Comparison of ENCODE assay signal across 25 cellular contexts in the genomic region with DNA sequence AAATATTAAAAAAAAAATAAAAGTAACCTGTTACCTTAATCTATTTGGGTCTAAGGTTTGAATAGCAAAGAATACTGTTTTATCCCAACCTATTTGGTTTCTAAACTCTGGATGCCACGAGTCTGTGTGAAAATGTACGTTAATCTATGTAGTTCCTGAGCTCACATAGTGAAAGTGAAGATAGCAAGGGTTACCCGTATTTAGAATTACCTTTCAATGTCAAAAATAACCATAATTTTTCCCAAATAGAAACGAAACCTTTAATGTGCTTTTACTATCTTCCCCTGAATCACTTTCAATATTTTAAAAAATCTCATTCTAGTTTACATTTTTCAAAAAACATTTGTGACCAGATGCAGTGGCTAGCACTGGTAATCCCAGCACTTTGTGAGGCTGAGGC. TPM values are rescaled to one million over a fixed set of nuclear protein-coding genes. Genes with fewer than 3 reads are reported as not detected.
"Had no signal": no experiment of that assay in that cellular context is flagged by ENCODE, and none has a peak within 500 bp of the region (broad histone marks: within the 10 kb centered on the region; RNA-seq: fewer than 3 reads in every experiment).

No MANE protein-coding gene starts in this region.

- H3K27me3 ChIP-seq: esophagus muscularis mucosa, gastrocnemius medialis, sigmoid colon, stomach had no signal

- H3K4me3 Mint-ChIP-seq: effector memory CD8-positive, alpha-beta T cell; memory B cell; mesothelial cell of epicardium; natural killer cell; neural crest cell had no signal

- H3K4me1 ChIP-seq: esophagus muscularis mucosa, gastrocnemius medialis, left ventricle myocardium inferior, lower lobe of right lung, sigmoid colon, stomach had no signal

- H3K27ac ChIP-seq: epithelial cell of prostate, esophagus muscularis mucosa, gastrocnemius medialis, left ventricle myocardium inferior, lower lobe of right lung, sigmoid colon, skin epidermis, stomach, thoracic aorta had no signal

- ATAC-seq: effector memory CD8-positive, alpha-beta T cell; gastrocnemius medialis; left cardiac atrium; lower lobe of right lung; natural killer cell had no signal

- FAIRE-seq: kidney had no signal

- DNase-seq: effector memory CD8-positive, alpha-beta T cell; gastrocnemius medialis; kidney; left cardiac atrium; left ventricle myocardium inferior; lower lobe of right lung; natural killer cell; posterior cingulate gyrus; sigmoid colon; stimulated activated CD4-positive, alpha-beta T cell treated with anti-CD3 and anti-CD28 coated beads, Interleukin-2, amount 100 ng/mL, for 24 hours; stimulated activated CD4-positive, alpha-beta T cell treated with anti-CD3 and anti-CD28 coated beads, Interleukin-4, amount 100 ng/mL, for 4 hours; stimulated activated naive CD4-positive, alpha-beta T cell; stomach; substantia nigra; trophoblast cell had no signal

- H3K4me1 Mint-ChIP-seq: mesothelial cell of epicardium, neural crest cell had no signal

- H3K9me3 Mint-ChIP-seq: effector memory CD8-positive, alpha-beta T cell; memory B cell; natural killer cell had no signal

- H3K9me3 ChIP-seq: esophagus muscularis mucosa, gastrocnemius medialis, left ventricle myocardium inferior, lower lobe of right lung, sigmoid colon, stomach, thoracic aorta had no signal

- H3K36me3 ChIP-seq: esophagus muscularis mucosa, gastrocnemius medialis, lower lobe of right lung, sigmoid colon, thoracic aorta had no signal

- H3K27me3 Mint-ChIP-seq: memory B cell had no signal

- H3K36me3 Mint-ChIP-seq: memory B cell, natural killer cell had no signal

- H3K4me3 ChIP-seq: esophagus muscularis mucosa, gastrocnemius medialis, left ventricle myocardium inferior, lower lobe of right lung, sigmoid colon, skin epidermis, stomach, thoracic aorta had no signal

- H3K27ac Mint-ChIP-seq: mesothelial cell of epicardium, natural killer cell had no signal

RNA-seq across cellular contexts. Expression of a gene that starts 5.8 kb away (rescaled TPM):
- total RNA-seq: esophagus muscularis mucosa, fibroblast of villous mesenchyme, left ventricle myocardium inferior, lower lobe of right lung, myocyte, sigmoid colon, thoracic aorta had no signal
- polyA plus RNA-seq: sigmoid colon, stomach, urinary bladder had no signal
